8 cellular contexts compared by ENCODE assay signal in the genomic region with DNA sequence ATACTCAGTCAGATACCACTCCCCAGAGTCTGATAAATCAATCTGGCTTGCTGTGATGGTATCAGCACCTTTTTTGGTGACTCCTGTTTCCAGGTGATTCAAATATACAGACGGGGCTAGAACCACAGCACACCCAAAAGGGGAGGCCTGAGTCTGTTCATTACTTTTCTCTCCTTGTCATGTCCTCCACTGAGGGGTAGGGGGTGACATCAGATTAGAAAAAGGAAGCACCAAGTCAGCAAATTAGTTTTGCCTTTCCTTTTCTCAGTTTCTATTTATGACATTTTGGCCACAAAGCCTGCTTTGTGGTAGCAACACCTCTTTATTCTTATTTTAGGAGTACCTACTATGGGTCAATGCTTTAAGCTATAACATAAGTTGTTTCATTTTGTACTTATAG.
DNase-seq lines count a peak whose midpoint lies in the region; ATAC-seq and TF ChIP-seq lines count a peak whose summit lies in the region.

No MANE protein-coding gene starts in this region.

- H3K4me3 ChIP-seq in mammary epithelial cell (replicated peaks in 1 of 3; ENCODE audit: insufficient read depth in 1 of 3, low read depth in 2 of 3, low read length in 3 of 3) (no peak overlapping the region), OCI-LY7 (ENCODE audit: low read depth, low read length, poor library complexity, severe bottlenecking) (no peak overlapping the region)

- no peaks in the 10 kb centered on the region for H3K36me3 ChIP-seq in mammary epithelial cell (ENCODE audit: insufficient read depth, low read length)
- H3K36me3 ChIP-seq in OCI-LY7 (ENCODE audit: insufficient read depth, low read length) = no peaks in the 10 kb centered on the region

- no peaks in the 10 kb centered on the region for H3K9me2 ChIP-seq in OCI-LY7 (ENCODE audit: insufficient read depth, low read length)

- H3K4me1 ChIP-seq in mammary epithelial cell (ENCODE audit: insufficient read depth, low read length) = peaks cover 15% of the 10 kb centered on the region
- H3K4me1 ChIP-seq in OCI-LY7 (ENCODE audit: insufficient read depth, low read length, poor library complexity, severe bottlenecking) = no peaks in the 10 kb centered on the region

- POLR2A ChIA-PET in OCI-LY7 (lab: Charles Lee) = interaction anchor here (0.6 kb wide), 1 partner anchor 1169 kb away, joined by 3 read pairs; no protein-coding TSS in a partner anchor

- H3K9ac ChIP-seq in mammary epithelial cell (ENCODE audit: insufficient read depth, low read length) = no peak overlapping the region

- BruUV-seq in mammary epithelial cell (replicated peaks; lab: Mats Ljungman, UMichigan) (no TSS peak), OCI-LY7 (replicated peaks; lab: Mats Ljungman, UMichigan) (no TSS peak)

- peak overlapping the region; percentile 5 for H2AFZ ChIP-seq in mammary epithelial cell (ENCODE audit: low read depth, low read length)
- no peak overlapping the region for H2AFZ ChIP-seq in OCI-LY7 (ENCODE audit: low read length)

- H4K20me1 ChIP-seq in mammary epithelial cell (ENCODE audit: insufficient read depth, low read length) (no peaks in the 10 kb centered on the region), OCI-LY7 (ENCODE audit: insufficient read depth, low read length) (no peaks in the 10 kb centered on the region)

- no peaks in the 10 kb centered on the region for H3K9me3 ChIP-seq in mammary epithelial cell (replicated peaks; ENCODE audit: insufficient read depth, low read length)
- H3K9me3 ChIP-seq in OCI-LY7 (ENCODE audit: low read length) = no peaks in the 10 kb centered on the region

- CTCF ChIA-PET in mammary epithelial cell (lab: Charles Lee; ENCODE audit: low non-redundant PET) (no interaction called here), OCI-LY7 (lab: Charles Lee; ENCODE audit: unreplicated experiment) (no interaction called here)

- intact Hi-C loops in mammary epithelial cell (cut with micrococcal nuclease) (loop anchor here (10.0 kb wide), 1 partner anchor 1150 kb away; no protein-coding TSS in a partner anchor), OCI-LY7 (cut with micrococcal nuclease; ENCODE audit: unreplicated experiment) (no loop called here)

- 9% methylated on average over 1 of the region's 1 CpG for WGBS in mammary epithelial cell (ENCODE audit: low coverage, missing lambda C conversion rate)

- peak; percentile 86 for ATAC-seq in GM19467 (IDR thresholded peaks at IDR 0.05; ENCODE audit: unreplicated experiment)
- peak; percentile 90 for ATAC-seq in HG03460 (IDR thresholded peaks at IDR 0.05; ENCODE audit: unreplicated experiment)

- no peak overlapping the region for H3K4me2 ChIP-seq in mammary epithelial cell (ENCODE audit: insufficient read depth, low read depth, low read length)
- H3K4me2 ChIP-seq in OCI-LY7 (ENCODE audit: low read length) = no peak overlapping the region

- peak; percentile 16 to 49 for TF ChIP-seq CTCF in mammary epithelial cell (conservative IDR thresholded peaks at IDR 0.05 in 1 of 2, IDR thresholded peaks at IDR 0.05 in 1 of 2; ENCODE audit: extremely low read depth in 1 of 2, insufficient read depth in 1 of 2, low read depth in 1 of 2, low read length in 2 of 2)
- no peak for TF ChIP-seq CTCF in OCI-LY7 (conservative IDR thresholded peaks at IDR 0.05; ENCODE audit: low read length)

- H3K79me2 ChIP-seq in mammary epithelial cell (ENCODE audit: insufficient read depth, low read length) = no peaks in the 10 kb centered on the region
- no peaks in the 10 kb centered on the region for H3K79me2 ChIP-seq in OCI-LY7 (ENCODE audit: insufficient read depth, low read depth, low read length)

- no peak overlapping the region for H3K27ac ChIP-seq in mammary epithelial cell (ENCODE audit: insufficient read depth, low read depth, low read length)
- H3K27ac ChIP-seq in OCI-LY7 (ENCODE audit: low read depth, low read length, poor library complexity, severe bottlenecking) = no peak overlapping the region

- in situ Hi-C loops in mammary epithelial cell (cut with MboI; ENCODE audit: low sequenced_read_pairs in 2 of 2) = no loop called here

- dilution Hi-C loops in mammary epithelial cell (cut with HindIII; ENCODE audit: low sequenced_read_pairs) = no loop called here

- DNase-seq in ELR (ENCODE audit: low read depth) (peak; percentile 6), mammary epithelial cell (peak; percentile 35), OCI-LY7 (ENCODE audit: low spot score) (no peak), retina (no peak), NCI-H226 (no peak)
- DNase-seq in effector CD8-positive, alpha-beta T cell (lab: John Stamatoyannopoulos, UW) = no peak

- H3K27me3 ChIP-seq in mammary epithelial cell (ENCODE audit: insufficient read depth, low read length) = no peaks in the 10 kb centered on the region

Comparison
In these comparisons a context has a peak if more than half of its experiments do, and no peak if none do; other contexts are left out.
1. DNase-seq: peak in ELR (single experiment) and mammary epithelial cell (single experiment); none in OCI-LY7 (single experiment), effector CD8-positive, alpha-beta T cell (single experiment), retina (single experiment) and NCI-H226 (single experiment).